8 cellular contexts compared by ENCODE assay signal in genomic region chr13:94656766-94657165, GRCh38. TPM values are rescaled to one million over a fixed set of nuclear protein-coding genes. Genes with fewer than 3 reads are reported as not detected.
DNase-seq lines count a peak whose midpoint lies in the region; ATAC-seq, FAIRE-seq and TF ChIP-seq lines count a peak whose summit lies in the region.

No MANE protein-coding gene starts in this region.

- H3K27me3 ChIP-seq in K562 (ENCODE audit: control insufficient read depth in 2 of 2, insufficient read depth in 2 of 2, low read length in 2 of 2), result no peaks in the 10 kb centered on the region

- no peak overlapping the region for H3K27ac Mint-ChIP-seq in glutamatergic neuron (ENCODE audit: unreplicated experiment)

- peak overlapping the region; percentile 27; the same call in 1 of the 2 replicates for H3K4me2 ChIP-seq in K562 (ENCODE audit: insufficient read depth, low read length)

- no peaks in the 10 kb centered on the region for H3K27me3 Mint-ChIP-seq in glutamatergic neuron (ENCODE audit: unreplicated experiment)

- WGBS in K562 (ENCODE audit: insufficient coverage, low coverage, missing lambda C conversion rate), result 14% methylated on average over 1 of the region's 1 CpG

- POLR2A ChIA-PET in K562 (lab: Yijun Ruan, JAX), result no interaction called here

- CTCF ChIA-PET in K562 (lab: Yijun Ruan, JAX; ENCODE audit: low intra/inter-chr PET ratio), result no interaction called here

- H3K79me2 ChIP-seq in K562 (ENCODE audit: control insufficient read depth, insufficient read depth, low read length), result no peaks in the 10 kb centered on the region

- no peaks in the 10 kb centered on the region for H3K9me1 ChIP-seq in K562 (ENCODE audit: control insufficient read depth, insufficient read depth, low read length)

- H3K9me3 ChIP-seq in K562 (replicated peaks; ENCODE audit: control insufficient read depth, insufficient read depth, low read depth, low read length), result no peaks in the 10 kb centered on the region

- TF ChIP-seq CTCF in K562 (IDR thresholded peaks at IDR 0.05 in 2 of 3, conservative IDR thresholded peaks at IDR 0.05 in 1 of 3; ENCODE audit: insufficient read depth in 2 of 3, low read depth in 1 of 3, low read length in 3 of 3) (no peak), glutamatergic neuron (IDR thresholded peaks at IDR 0.05; ENCODE audit: partially characterized antibody, unreplicated experiment) (no peak)

- ATAC-seq in GM19324 (IDR thresholded peaks at IDR 0.05; ENCODE audit: low FRiP score, unreplicated experiment) (peak; percentile 88), HG03342 (IDR thresholded peaks at IDR 0.05; ENCODE audit: unreplicated experiment) (peak; percentile 61), K562 (peak; percentile 72)

- H3K36me3 ChIP-seq in K562 (ENCODE audit: control insufficient read depth, insufficient read depth, low read length), result no peaks in the 10 kb centered on the region

- no peak for TF ChIP-seq POLR2A in K562 (conservative IDR thresholded peaks at IDR 0.05)

- DNase-seq in ACHN, result peak; percentile 50
- peak in 3 of 4 experiments; percentile 11 to 54 (median 36) for DNase-seq in K562 (ENCODE audit: extremely low read depth in 1 of 4, low spot score in 3 of 4)
- DNase-seq in glutamatergic neuron, result no peak
- DNase-seq in GDM1 (lab: John Stamatoyannopoulos, UW), result no peak
- DNase-seq in NCI-H526 treated with DMSO at 0.1 percent for 48 hours (lab: John Stamatoyannopoulos, UW), result no peak
- no peak for DNase-seq in central memory CD4-positive, alpha-beta T cell

- peaks cover 12 to 39% of the 10 kb centered on the region in 2 experiments; a peak in 4 of 5 replicates for H3K4me1 ChIP-seq in K562 (replicated peaks in 1 of 2; ENCODE audit: control insufficient read depth in 2 of 2, insufficient read depth in 2 of 2, low read length in 2 of 2)

- no peak for TF ChIP-seq EP300 in K562 (IDR thresholded peaks at IDR 0.05; ENCODE audit: low read length)

- no peaks in the 10 kb centered on the region for H3K36me3 Mint-ChIP-seq in glutamatergic neuron (ENCODE audit: unreplicated experiment)

- no TSS peak for BruUV-seq in K562 (replicated peaks; lab: Mats Ljungman, UMichigan)

- H3K27ac ChIP-seq in K562 (ENCODE audit: extremely low read depth, low read depth, low read length), result peak overlapping the region; percentile 48; the same call in 2 of the 3 replicates

- in situ Hi-C loops in ACHN (cut with HindIII; ENCODE audit: low pct_ligation_motif_present, low pct_unique_long_range_greater_than_20kb, low sequenced_read_pairs), result no loop called here
- in situ Hi-C loops in K562 (cut with MboI), result loop anchor here (25.0 kb wide), 1 partner anchor 756 kb away; no protein-coding TSS in a partner anchor

- intact Hi-C loops in K562 (cut with micrococcal nuclease), result loop anchor here (5.0 kb wide), 1 partner anchor 276 kb away; no protein-coding TSS in a partner anchor

- no peak overlapping the region for H3K4me3 ChIP-seq in K562

- no peak overlapping the region for H3K4me3 Mint-ChIP-seq in glutamatergic neuron (ENCODE audit: unreplicated experiment)

- peak overlapping the region; percentile 49; the same call in 1 of the 2 replicates for H2AFZ ChIP-seq in K562 (ENCODE audit: low read depth, low read length)

- H3K9me3 Mint-ChIP-seq in glutamatergic neuron (ENCODE audit: unreplicated experiment), result no peaks in the 10 kb centered on the region

- no peaks in the 10 kb centered on the region for H4K20me1 ChIP-seq in K562 (replicated peaks; ENCODE audit: control insufficient read depth, insufficient read depth, low read length)

- no peak for TF ChIP-seq RAD21 in K562 (CRISPR knock-in tag; conservative IDR thresholded peaks at IDR 0.05 in 1 of 2, IDR thresholded peaks at IDR 0.05 in 1 of 2)

- no peak overlapping the region for H3K9ac ChIP-seq in K562 (ENCODE audit: insufficient read depth in 1 of 2, low read depth in 2 of 2, low read length in 2 of 2)

- peaks cover 10% of the 10 kb centered on the region for H3K4me1 Mint-ChIP-seq in glutamatergic neuron (ENCODE audit: low read depth, unreplicated experiment)

- peak; percentile 62 for FAIRE-seq in K562 (lab: Jason Lieb, UNC)

TF ChIP-seq in K562, 482 proteins besides CTCF, POLR2A, EP300 and RAD21 (continues in another document):
- TF ChIP-seq YY1 (IDR thresholded peaks at IDR 0.05; ENCODE audit: borderline replicate concordance in 1 of 3, control insufficient read depth in 1 of 3, extremely low read depth in 1 of 3, insufficient read depth in 3 of 3, insufficient read length in 1 of 3, insufficient replicate concordance in 2 of 3, low read depth in 1 of 3, low read length in 2 of 3) (no peak), TFAP4 (CRISPR knock-in tag; IDR thresholded peaks at IDR 0.05; ENCODE audit: borderline replicate concordance) (no peak), ZNF384 (IDR thresholded peaks at IDR 0.05; ENCODE audit: low read depth, low read length) (peak; percentile 91), ARID1B (IDR thresholded peaks at IDR 0.05) (peak; percentile 53; the same call in 1 of the 2 replicates), JUND (IDR thresholded peaks at IDR 0.05; ENCODE audit: borderline replicate concordance, low read depth, low read length) (peak; percentile 85), JUND (tag; IDR thresholded peaks at IDR 0.05; ENCODE audit: borderline replicate concordance, low read depth, low read length) (peak; percentile 67; the same call in 2 of the 3 replicates), PTBP1 (IDR thresholded peaks at IDR 0.05; ENCODE audit: low read depth, low read length) (no peak), FOSL1 (tag; conservative IDR thresholded peaks at IDR 0.05) (peak; percentile 76)

RNA-seq across cellular contexts. Expression of gene GPR180, which starts 55.1 kb away (rescaled TPM):
- 3.0 and 9.0 TPM in 2 replicates for total RNA-seq in K562 (2011; cell fraction: chromatin; rRNA removed; ENCODE audit: low replicate concordance)
- total RNA-seq in K562 (2011; cell fraction: nucleolus; rRNA removed), result 2.3 and 2.8 TPM in 2 replicates
- 7.0 and 13.4 TPM in 2 replicates for total RNA-seq in K562 (2011; cell fraction: nucleoplasm; rRNA removed)
- total RNA-seq in K562 (2014; rRNA removed) (1.5 and 2.0 TPM in 2 replicates), K562 (2014; rRNA removed; fragmentation: Illumina TruSeq; extraction: Trizol) (3.9 and 4.1 TPM in 2 replicates), K562 (2015; rRNA removed; fragmentation: Illumina TruSeq; extraction: Trizol) (3.1 and 3.2 TPM in 2 replicates), K562 (2021) (1.8 and 2.2 TPM in 2 replicates), glutamatergic neuron (ENCODE audit: unreplicated experiment) (3.0 TPM)
- polyA plus RNA-seq in K562 (2011; rRNA removed) (3.0 and 3.4 TPM in 2 replicates), K562 (2014; fragmentation: Illumina TruSeq; extraction: Trizol) (1.8 and 2.2 TPM in 2 replicates), K562 (2014; fragmentation: Nextera tagmentation; extraction: Ambion mirVana) (under 1 TPM; 0.77 to 0.82 TPM), K562 (2014; rRNA removed) (0.98 and 1.1 TPM in 2 replicates)
- 0.60 and 1.5 TPM in 2 replicates for polyA plus RNA-seq in K562 (2011; cell fraction: cytosol; rRNA removed)
- polyA plus RNA-seq in K562 (2011; cell fraction: nucleus; rRNA removed), result 1.8 and 3.2 TPM in 2 replicates
- 1.2 and 1.7 TPM in 2 replicates for polyA plus RNA-seq in K562 (2012)
- 6.7 and 7.7 TPM in 2 replicates for polyA minus RNA-seq in K562 (2011; rRNA and poly(A)+ RNA removed)
- polyA minus RNA-seq in K562 (2011; cell fraction: cytosol; rRNA and poly(A)+ RNA removed), result 2.0 and 3.0 TPM in 2 replicates
- polyA minus RNA-seq in K562 (2011; cell fraction: nucleus; rRNA and poly(A)+ RNA removed), result 2.8 and 6.2 TPM in 2 replicates

RNA-seq across cellular contexts. Expression of gene SOX21, which starts 55.6 kb away (rescaled TPM):
- total RNA-seq in K562 (2011; cell fraction: chromatin; rRNA removed; ENCODE audit: low replicate concordance), result not detected in 2 replicates
- 0.17 TPM in 1 of 2 replicates, not detected in the other for total RNA-seq in K562 (2011; cell fraction: nucleolus; rRNA removed)
- 0.23 TPM in 1 of 2 replicates, not detected in the other for total RNA-seq in K562 (2011; cell fraction: nucleoplasm; rRNA removed)
- not detected in 2 replicates for total RNA-seq in K562 (2014; rRNA removed)
- not detected in 2 replicates for total RNA-seq in K562 (2014; rRNA removed; fragmentation: Illumina TruSeq; extraction: Trizol)
- 0.07 and 0.08 TPM in 2 replicates for total RNA-seq in K562 (2015; rRNA removed; fragmentation: Illumina TruSeq; extraction: Trizol)
- total RNA-seq in K562 (2021), result not detected in 2 replicates
- not detected in 2 replicates for polyA plus RNA-seq in K562 (2011; rRNA removed)
- polyA plus RNA-seq in K562 (2011; cell fraction: cytosol; rRNA removed), result 0.01 TPM in 1 of 2 replicates, not detected in the other
- polyA plus RNA-seq in K562 (2011; cell fraction: nucleus; rRNA removed), result 0.10 TPM in 1 of 2 replicates, not detected in the other
- polyA plus RNA-seq in K562 (2012), result 0.07 and 0.18 TPM in 2 replicates
- not detected in 2 replicates for polyA plus RNA-seq in K562 (2014; fragmentation: Illumina TruSeq; extraction: Trizol)
- polyA plus RNA-seq in K562 (2014; fragmentation: Nextera tagmentation; extraction: Ambion mirVana), result not detected
- 0.04 TPM in 1 of 2 replicates, not detected in the other for polyA plus RNA-seq in K562 (2014; rRNA removed)
- not detected in 2 replicates for polyA minus RNA-seq in K562 (2011; rRNA and poly(A)+ RNA removed)
- polyA minus RNA-seq in K562 (2011; cell fraction: cytosol; rRNA and poly(A)+ RNA removed), result not detected in 2 replicates
- polyA minus RNA-seq in K562 (2011; cell fraction: nucleus; rRNA and poly(A)+ RNA removed), result not detected in 2 replicates
- not detected for total RNA-seq in glutamatergic neuron (ENCODE audit: unreplicated experiment)

Comparison
In these comparisons a context has a peak if more than half of its experiments do, and no peak if none do; other contexts are left out.
1. DNase-seq: peak in ACHN (single experiment) and K562 (3 of 4); none in glutamatergic neuron (single experiment), GDM1 (single experiment), NCI-H526 treated with DMSO at 0.1 percent for 48 hours (single experiment) and central memory CD4-positive, alpha-beta T cell (single experiment).
2. Peak in every context shown above with its lines, with median percentiles within 50 percentile points of each other: ATAC-seq.